Comparison of ENCODE assay signal across 10 cellular contexts in genomic region chr11:126311464-126312291, GRCh38. TPM values are rescaled to one million over a fixed set of nuclear protein-coding genes. Genes with fewer than 3 reads are reported as not detected.
DNase-seq lines count a peak whose midpoint lies in the region; ATAC-seq, FAIRE-seq and TF ChIP-seq lines count a peak whose summit lies in the region.
"Had no signal": no experiment of that assay in that cellular context is flagged by ENCODE, and none has a peak within 500 bp of the region (broad histone marks: within the 10 kb centered on the region; RNA-seq: fewer than 3 reads in every experiment).

No MANE protein-coding gene starts in this region.

- H3K27me3 ChIP-seq in HL-60 (ENCODE audit: insufficient read depth, poor library complexity, severe bottlenecking), result no peaks in the 10 kb centered on the region

- H3K4me1 ChIP-seq in mucosa of descending colon (ENCODE audit: low read depth) (peaks cover 19% of the 10 kb centered on the region), kidney (ENCODE audit: control insufficient read depth in 1 of 2, insufficient read depth in 1 of 2, low read depth in 1 of 2, low read length in 2 of 2) (peaks cover 0 to 4% of the 10 kb centered on the region in 2 donors)

- TF ChIP-seq CTCF in HL-60 (IDR thresholded peaks at IDR 0.05; ENCODE audit: insufficient read depth, low read length), result no peak
- TF ChIP-seq CTCF in mucosa of descending colon (IDR thresholded peaks at IDR 0.05), result no peak
- TF ChIP-seq CTCF in kidney (IDR thresholded peaks at IDR 0.05; ENCODE audit: borderline replicate concordance, extremely low read depth, insufficient read depth), result no peak

- peak; percentile 92 to 96 for DNase-seq in HL-60 (ENCODE audit: low read depth in 1 of 2, low spot score in 1 of 2)
- DNase-seq in mucosa of descending colon, result peak in 1 of 3 donors; percentile 46
- DNase-seq in GOT3 (lab: John Stamatoyannopoulos, UW), result no peak
- DNase-seq in anterior cingulate cortex (lab: John Stamatoyannopoulos, UW), result no peak
- DNase-seq in mucosa of gallbladder (ENCODE audit: low spot score), result no peak
- DNase-seq in kidney, result no peak
- DNase-seq: NCI-H69 had no signal

- no peak overlapping the region for H3K9ac ChIP-seq in kidney (ENCODE audit: low read length in 2 of 2)

- H3K9me3 ChIP-seq in mucosa of descending colon (no peaks in the 10 kb centered on the region), kidney (ENCODE audit: control insufficient read depth in 1 of 2, low read length in 2 of 2) (peaks cover 0 to 3% of the 10 kb centered on the region in 2 donors)

- peak; percentile 71 for ATAC-seq in GM18520 (IDR thresholded peaks at IDR 0.05; ENCODE audit: unreplicated experiment)
- peak; percentile 74 for ATAC-seq in HG02588 (IDR thresholded peaks at IDR 0.05; ENCODE audit: unreplicated experiment)
- ATAC-seq in mucosa of descending colon, result peak; percentile 4

- peak overlapping the region; percentile 81 for H3K27ac ChIP-seq in HL-60 (replicated peaks)
- no peak overlapping the region for H3K27ac ChIP-seq in kidney (ENCODE audit: low read depth in 2 of 2, low read length in 2 of 2)

- FAIRE-seq in kidney (lab: Jason Lieb, UNC), result no peak
- FAIRE-seq: endometrium had no signal

- no peaks in the 10 kb centered on the region for H3K36me3 ChIP-seq in mucosa of descending colon (ENCODE audit: low read depth)
- H3K36me3 ChIP-seq in kidney (ENCODE audit: control insufficient read depth in 1 of 2, insufficient read depth in 2 of 2, low read length in 2 of 2), result peaks cover 0 to 2% of the 10 kb centered on the region in 2 donors

- intact Hi-C loops in mucosa of descending colon (cut with DNase I, micrococcal nuclease), result loop anchor here (2.0 to 10.0 kb wide), 2 partner anchors 163 to 169 kb away; no protein-coding TSS in a partner anchor
- intact Hi-C loops in kidney (cut with DNase I), result loop anchor here (5.0 kb wide), 1 partner anchor 171 kb away; no protein-coding TSS in a partner anchor

- H3K4me3 ChIP-seq in HL-60 (replicated peaks; ENCODE audit: insufficient read depth, low read length) (no peak overlapping the region), mucosa of descending colon (no peak overlapping the region), kidney (ENCODE audit: low read length in 2 of 2) (no peak overlapping the region)

RNA-seq across cellular contexts. Expression of gene DCPS, which starts 7.8 kb away (rescaled TPM):
- 10 to 100 TPM in 2 of 3 donors, 1 to 10 TPM in 1; 10.0 to 21.3 (median 14.8) TPM for total RNA-seq in mucosa of descending colon
- 34.6 TPM for total RNA-seq in mucosa of gallbladder
- total RNA-seq in kidney, result 24.2 TPM
- polyA plus RNA-seq in kidney (ENCODE audit: insufficient read depth, low read depth, low replicate concordance), result 23.9 TPM

RNA-seq across cellular contexts. Expression of gene TIRAP, which starts 28.8 kb away (rescaled TPM):
- total RNA-seq in mucosa of descending colon (10 to 100 TPM; 18.5 to 24.8 (median 21.5) TPM), mucosa of gallbladder (20.7 TPM), kidney (12.1 TPM)
- polyA plus RNA-seq in kidney (ENCODE audit: insufficient read depth, low read depth, low replicate concordance), result 5.8 TPM

RNA-seq across cellular contexts. Expression of gene FOXRED1, which starts 42.7 kb away (rescaled TPM):
- total RNA-seq in mucosa of descending colon, result 10 to 100 TPM; 24.3 to 36.9 (median 31.4) TPM
- total RNA-seq in mucosa of gallbladder, result 29.3 TPM
- total RNA-seq in kidney, result 21.5 TPM
- 37.1 TPM for polyA plus RNA-seq in kidney (ENCODE audit: insufficient read depth, low read depth, low replicate concordance)

RNA-seq across cellular contexts. Expression of gene SRPRA, which starts 43.0 kb away (rescaled TPM):
- total RNA-seq in mucosa of descending colon, result 10 to 100 TPM; 73.8 to 88.1 (median 79.2) TPM
- 138 TPM for total RNA-seq in mucosa of gallbladder
- 116 TPM for total RNA-seq in kidney
- polyA plus RNA-seq in kidney (ENCODE audit: insufficient read depth, low read depth, low replicate concordance), result 55.2 TPM

RNA-seq across cellular contexts. Expression of gene ST3GAL4, which starts 43.8 kb away (rescaled TPM):
- total RNA-seq in mucosa of descending colon (100 to 1,000 TPM in 2 of 3 donors, 10 to 100 TPM in 1; 94.7 to 460 (median 217) TPM), mucosa of gallbladder (19.4 TPM), kidney (27.4 TPM)
- 72.8 TPM for polyA plus RNA-seq in kidney (ENCODE audit: insufficient read depth, low read depth, low replicate concordance)

Comparison
In these comparisons a context has a peak if more than half of its experiments do, and no peak if none do; other contexts are left out.
1. ATAC-seq: peak in every context shown above with its lines; median percentile 74 in HG02588; 71 in GM18520; 4 in mucosa of descending colon.
2. DNase-seq: peak in HL-60 (2 of 2); none in GOT3 (single experiment), anterior cingulate cortex (0 of 58), mucosa of gallbladder (single experiment) and kidney (single experiment).